8 cellular contexts compared by ENCODE assay signal in the genomic region with DNA sequence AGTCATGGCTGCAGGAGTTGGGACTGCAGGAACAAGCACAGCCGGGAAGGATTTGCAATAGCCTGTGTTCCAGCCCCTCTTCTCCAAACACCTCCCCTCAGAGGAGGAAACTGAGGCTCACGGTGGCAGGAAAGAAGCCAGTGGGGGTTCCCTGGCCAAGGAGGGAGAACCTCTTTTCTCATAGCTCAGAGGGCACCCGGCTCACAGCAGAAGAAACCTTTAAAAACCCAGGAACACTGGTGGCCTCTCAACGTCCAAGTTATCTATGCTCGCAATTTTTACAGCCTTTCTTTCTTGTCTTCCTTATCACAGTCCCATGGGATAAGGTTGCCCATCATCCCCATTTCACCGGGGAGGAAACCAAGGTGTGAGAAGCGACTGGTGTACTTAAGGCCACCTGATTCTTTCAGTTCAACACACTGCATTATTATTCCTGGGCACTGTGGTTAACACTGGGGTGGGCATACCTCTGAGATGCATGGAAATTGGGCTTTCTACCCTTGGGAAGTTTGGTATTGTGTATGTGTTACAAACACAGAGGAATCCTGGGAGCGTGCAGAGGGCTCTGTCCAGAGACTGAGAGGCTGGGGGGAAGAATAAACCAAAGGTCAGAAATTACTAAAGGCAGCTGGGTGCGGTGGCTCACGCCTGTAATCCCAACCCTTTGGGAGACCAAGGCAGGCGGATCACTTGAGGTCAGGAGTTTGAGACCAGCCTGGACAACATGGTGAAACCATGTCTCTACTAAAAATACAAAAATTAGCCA. TPM values are rescaled to one million over a fixed set of nuclear protein-coding genes. Genes with fewer than 3 reads are reported as not detected.
A peak's percentile ranks its signal among the peaks of the same experiment; 100 is the strongest.
DNase-seq lines count a peak whose midpoint lies in the region; ATAC-seq and TF ChIP-seq lines count a peak whose summit lies in the region.

No MANE protein-coding gene starts in this region.

- no peak for TF ChIP-seq CTCF in mammary epithelial cell (conservative IDR thresholded peaks at IDR 0.05 in 1 of 2, IDR thresholded peaks at IDR 0.05 in 1 of 2; ENCODE audit: extremely low read depth in 1 of 2, insufficient read depth in 1 of 2, low read depth in 1 of 2, low read length in 2 of 2)
- no peak for TF ChIP-seq CTCF in tibial nerve (IDR thresholded peaks at IDR 0.05)

- no peaks in the 10 kb centered on the region for H3K27me3 Mint-ChIP-seq in activated T-cell treated with anti-CD3 and anti-CD28 coated beads, Interleukin-2, amount 50 U/mL, for 72 hours (ENCODE audit: low read depth)

- no peak for ATAC-seq in activated T-cell treated with anti-CD3 and anti-CD28 coated beads, Interleukin-2, amount 50 U/mL, for 72 hours (replicated peaks in 1 of 2)
- no peak for ATAC-seq in HG03097 (IDR thresholded peaks at IDR 0.05; ENCODE audit: low FRiP score, unreplicated experiment)

- DNase-seq in activated T-cell treated with anti-CD3 and anti-CD28 coated beads, Interleukin-2, amount 50 U/mL, for 72 hours: no peak
- DNase-seq in activated T-cell treated with anti-CD3 and anti-CD28 coated beads for 4 hours (no peak), mammary epithelial cell (no peak), medulla oblongata (ENCODE audit: extremely low spot score) (peak; percentile 36), tibial nerve (ENCODE audit: low spot score in 2 of 2) (no peak), OCI-M1 (lab: John Stamatoyannopoulos, UW) (no peak)
- DNase-seq in central memory CD4-positive, alpha-beta T cell: no peak

- no peak for TF ChIP-seq EP300 in tibial nerve (IDR thresholded peaks at IDR 0.05)

- dilution Hi-C loops in mammary epithelial cell (cut with HindIII; ENCODE audit: low sequenced_read_pairs): no loop called here

- TF ChIP-seq POLR2A in tibial nerve (IDR thresholded peaks at IDR 0.05): no peak

- 58% methylated on average over 9 of the region's 11 CpGs for WGBS in mammary epithelial cell (ENCODE audit: low coverage, missing lambda C conversion rate)
- 29 to 38% methylated on average over 11 of the region's 11 CpGs for WGBS in tibial nerve, 2 donors

- H3K36me3 Mint-ChIP-seq in activated T-cell treated with anti-CD3 and anti-CD28 coated beads, Interleukin-2, amount 50 U/mL, for 72 hours (ENCODE audit: insufficient read depth in 2 of 2): peaks cover 0 to 1% of the 10 kb centered on the region in 2 donors

- H3K9ac ChIP-seq in mammary epithelial cell (ENCODE audit: insufficient read depth, low read length): no peak overlapping the region

- H3K4me3 ChIP-seq in mammary epithelial cell (replicated peaks in 1 of 3; ENCODE audit: insufficient read depth in 1 of 3, low read depth in 2 of 3, low read length in 3 of 3) (peak overlapping the region; percentile 72 to 87 (median 86)), tibial nerve (peak overlapping the region; percentile 70 to 85 (median 80))

- no peaks in the 10 kb centered on the region for H3K27me3 ChIP-seq in mammary epithelial cell (ENCODE audit: insufficient read depth, low read length)
- H3K27me3 ChIP-seq in tibial nerve: no peaks in the 10 kb centered on the region

- H3K4me1 Mint-ChIP-seq in activated T-cell treated with anti-CD3 and anti-CD28 coated beads, Interleukin-2, amount 50 U/mL, for 72 hours (ENCODE audit: low read depth): peaks cover 16% of the 10 kb centered on the region

- intact Hi-C loops in mammary epithelial cell (cut with micrococcal nuclease): loop anchor here (1.0 to 2.0 kb wide), 4 partner anchors 18 to 155 kb away; a partner anchor contains a TSS

- H3K27ac ChIP-seq in mammary epithelial cell (ENCODE audit: insufficient read depth, low read depth, low read length) (no peak overlapping the region), tibial nerve (peak overlapping the region; percentile 71 to 91 (median 85))

- H3K36me3 ChIP-seq in mammary epithelial cell (ENCODE audit: insufficient read depth, low read length) (no peaks in the 10 kb centered on the region), tibial nerve (peaks cover 0 to 17% (median 4%) of the 10 kb centered on the region in 3 donors)

- no peak overlapping the region for H3K27ac Mint-ChIP-seq in activated T-cell treated with anti-CD3 and anti-CD28 coated beads, Interleukin-2, amount 50 U/mL, for 72 hours

- in situ Hi-C loops in mammary epithelial cell (cut with MboI; ENCODE audit: low sequenced_read_pairs in 2 of 2): no loop called here

- H3K4me3 Mint-ChIP-seq in activated T-cell treated with anti-CD3 and anti-CD28 coated beads, Interleukin-2, amount 50 U/mL, for 72 hours: peak overlapping the region; percentile 84 to 93

- peak overlapping the region; percentile 96 for H2AFZ ChIP-seq in mammary epithelial cell (ENCODE audit: low read depth, low read length)

- no peaks in the 10 kb centered on the region for H3K9me3 Mint-ChIP-seq in activated T-cell treated with anti-CD3 and anti-CD28 coated beads, Interleukin-2, amount 50 U/mL, for 72 hours

- H3K9me3 ChIP-seq in mammary epithelial cell (replicated peaks; ENCODE audit: insufficient read depth, low read length) (no peaks in the 10 kb centered on the region), tibial nerve (no peaks in the 10 kb centered on the region)

- H4K20me1 ChIP-seq in mammary epithelial cell (ENCODE audit: insufficient read depth, low read length): no peaks in the 10 kb centered on the region

- peaks cover 24% of the 10 kb centered on the region for H3K79me2 ChIP-seq in mammary epithelial cell (ENCODE audit: insufficient read depth, low read length)

- BruUV-seq in mammary epithelial cell (replicated peaks; lab: Mats Ljungman, UMichigan): no TSS peak

- CTCF ChIA-PET in mammary epithelial cell (lab: Charles Lee; ENCODE audit: low non-redundant PET): no interaction called here

- H3K4me1 ChIP-seq in mammary epithelial cell (ENCODE audit: insufficient read depth, low read length): peaks cover 12% of the 10 kb centered on the region
- peaks cover 0 to 35% (median 11%) of the 10 kb centered on the region in 4 donors for H3K4me1 ChIP-seq in tibial nerve

- peak overlapping the region; percentile 93 for H3K4me2 ChIP-seq in mammary epithelial cell (ENCODE audit: insufficient read depth, low read depth, low read length)

RNA-seq across cellular contexts. Expression of a gene that starts 0.8 kb away (rescaled TPM):
- total RNA-seq in activated T-cell treated with anti-CD3 and anti-CD28 coated beads, Interleukin-2, amount 50 U/mL, for 72 hours: 1 to 10 TPM; 3.7 TPM
- total RNA-seq in mammary epithelial cell: 10 to 100 TPM; 13.6 to 19.2 TPM
- polyA plus RNA-seq in mammary epithelial cell: 4.9 TPM
- 9.8 TPM for polyA minus RNA-seq in mammary epithelial cell
- 10 to 100 TPM; 14.7 to 22.2 (median 17.1) TPM for total RNA-seq in tibial nerve

RNA-seq across cellular contexts. Expression of a gene that starts 25.7 kb away (rescaled TPM):
- 10 to 100 TPM; 60.2 to 63.5 TPM for total RNA-seq in activated T-cell treated with anti-CD3 and anti-CD28 coated beads, Interleukin-2, amount 50 U/mL, for 72 hours
- total RNA-seq in mammary epithelial cell (10 to 100 TPM; 62.8 to 66.4 TPM), tibial nerve (100 to 1,000 TPM in 1 of 4 donors, 10 to 100 TPM in 3; 71.7 to 127 (median 91.5) TPM)
- polyA plus RNA-seq in mammary epithelial cell: 45.7 TPM
- polyA minus RNA-seq in mammary epithelial cell: 94.0 TPM

RNA-seq across cellular contexts. Expression of a gene that starts 25.9 kb away (rescaled TPM):
- total RNA-seq in activated T-cell treated with anti-CD3 and anti-CD28 coated beads, Interleukin-2, amount 50 U/mL, for 72 hours: 1 to 10 TPM; 3.2 to 4.7 TPM
- total RNA-seq in mammary epithelial cell: 1 to 10 TPM; 1.5 to 8.3 TPM
- polyA plus RNA-seq in mammary epithelial cell: 7.6 TPM
- polyA minus RNA-seq in mammary epithelial cell: not detected
- 10 to 100 TPM in 1 of 4 donors, 1 to 10 TPM in 3; 3.7 to 12.6 (median 8.2) TPM for total RNA-seq in tibial nerve

RNA-seq across cellular contexts. Expression of a gene that starts 39.6 kb away (rescaled TPM):
- 10 to 100 TPM; 38.0 to 38.5 TPM for total RNA-seq in activated T-cell treated with anti-CD3 and anti-CD28 coated beads, Interleukin-2, amount 50 U/mL, for 72 hours
- total RNA-seq in mammary epithelial cell: 10 to 100 TPM; 15.3 to 39.3 TPM
- polyA plus RNA-seq in mammary epithelial cell: 29.2 TPM
- 6.8 TPM for polyA minus RNA-seq in mammary epithelial cell
- 10 to 100 TPM; 29.9 to 46.2 (median 33.3) TPM for total RNA-seq in tibial nerve
